20 cellular contexts compared by ENCODE assay signal in the genomic region with DNA sequence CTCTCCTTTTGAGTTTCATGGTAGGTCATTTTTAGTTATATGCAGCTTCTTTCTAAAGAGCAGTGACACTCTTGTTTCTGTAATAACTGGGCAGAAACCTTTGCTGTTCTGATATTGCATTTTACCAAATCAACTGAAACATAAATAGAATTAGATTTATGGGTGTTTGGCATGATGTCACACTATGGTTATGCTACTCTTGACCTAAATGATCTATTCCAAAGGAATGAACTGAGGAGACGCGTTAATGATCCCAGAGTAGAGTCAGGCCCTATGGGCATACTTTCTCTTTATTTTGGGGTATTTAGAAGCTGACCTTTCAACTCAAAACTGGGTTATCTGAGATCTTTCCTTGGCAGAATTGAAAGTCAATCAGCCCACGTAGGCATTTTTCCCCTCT.
DNase-seq lines count a peak whose midpoint lies in the region; ATAC-seq lines count a peak whose summit lies in the region.
"Had no signal": no experiment of that assay in that cellular context is flagged by ENCODE, and none has a peak within 500 bp of the region (broad histone marks: within the 10 kb centered on the region; RNA-seq: fewer than 3 reads in every experiment).

No MANE protein-coding gene starts in this region.

- ATAC-seq in HG02623 (IDR thresholded peaks at IDR 0.05; ENCODE audit: unreplicated experiment), result no peak
- ATAC-seq in HG03108 (IDR thresholded peaks at IDR 0.05; ENCODE audit: unreplicated experiment), result no peak
- ATAC-seq: GM12878 had no signal

- DNase-seq in Daoy (ENCODE audit: low read depth), result peak; percentile 12
- peak; percentile 78 for DNase-seq in HCEC 1CT
- peak; percentile 36 for DNase-seq in amniotic epithelial cell (ENCODE audit: low read depth)
- DNase-seq in kidney tubule cell (ENCODE audit: low spot score), result peak; percentile 30
- DNase-seq in iPS-NIHi11 (ENCODE audit: low spot score), result no peak
- DNase-seq in SKM-1 treated with dmso at 0.1 percent for 144 hours (lab: John Stamatoyannopoulos, UW; ENCODE audit: unreplicated experiment), result no peak
- DNase-seq: DMS53; NCI-H1092; NCI-H1436; NCI-H187 treated with DMSO at 0.1 percent for 48 hours; NCI-H2107; NCI-H226; NCI-H524; NCI-H774; NK-92 treated with Interleukin-12 subunit alpha and Interleukin-12 subunit beta, amount 100 ng/mL, for 24 hours; SIG-M5; SK-N-SH had no signal

Comparison
In these comparisons a context has a peak if more than half of its experiments do, and no peak if none do; other contexts are left out.
1. DNase-seq: peak in Daoy (single experiment), HCEC 1CT (single experiment), amniotic epithelial cell (single experiment) and kidney tubule cell (single experiment); none in iPS-NIHi11 (single experiment) and SKM-1 treated with dmso at 0.1 percent for 144 hours (single experiment).